Comparison of ENCODE assay signal across 24 cellular contexts in the genomic region with DNA sequence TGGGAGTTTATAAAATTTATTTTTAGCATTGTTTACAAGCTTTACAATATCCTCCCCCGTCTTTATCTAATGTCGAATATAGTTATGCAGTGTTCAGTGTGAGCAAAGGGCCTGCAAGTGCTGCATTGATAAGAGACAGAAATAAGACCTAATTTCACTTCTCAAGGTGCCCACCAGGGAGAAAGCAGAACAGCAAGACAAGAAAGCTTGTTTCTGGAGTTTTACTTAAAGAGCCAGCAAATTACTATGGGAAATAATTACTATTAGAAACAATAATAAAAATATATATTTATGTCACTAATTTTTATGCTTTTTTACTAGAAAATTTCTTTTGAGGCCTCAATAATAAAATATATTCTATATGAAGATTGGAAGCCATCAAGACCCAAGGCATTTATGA.
"Had no signal": no experiment of that assay in that cellular context is flagged by ENCODE, and none has a peak within 500 bp of the region (broad histone marks: within the 10 kb centered on the region; RNA-seq: fewer than 3 reads in every experiment).

No MANE protein-coding gene starts in this region.

- H3K4me1 Mint-ChIP-seq: activated CD4-positive, alpha-beta memory T cell treated with anti-CD3 and anti-CD28 coated beads, Interleukin-2, amount 10 ng/mL, durations not matched to agents 7 days and 5 days; activated CD4-positive, alpha-beta T cell treated with anti-CD3 and anti-CD28 coated beads, Interleukin-2, amount 10 ng/mL, durations not matched to agents 7 days and 5 days; activated T-helper 17 cell treated with anti-CD3 and anti-CD28 coated beads, Interleukin-2, amount 50 U/mL, for 72 hours; naive thymus-derived CD4-positive, alpha-beta T cell; stimulated activated naive B cell treated with anti-CD40 and anti-IgM and Interleukin-4, amounts not matched to agents 10 μg/mL and 1 μg/mL and 100 μg/mL, for 72 hours; T-helper 17 cell had no signal

- H3K36me3 Mint-ChIP-seq: naive thymus-derived CD4-positive, alpha-beta T cell; stimulated activated naive B cell treated with anti-CD40 and anti-IgM and Interleukin-4, amounts not matched to agents 10 μg/mL and 1 μg/mL and 100 μg/mL, for 72 hours had no signal

- H3K9me3 Mint-ChIP-seq: stimulated activated naive B cell treated with anti-CD40 and anti-IgM and Interleukin-4, amounts not matched to agents 10 μg/mL and 1 μg/mL and 100 μg/mL, for 72 hours had no signal

- H3K27me3 Mint-ChIP-seq: activated CD4-positive, alpha-beta memory T cell treated with anti-CD3 and anti-CD28 coated beads, Interleukin-2, amount 10 ng/mL, durations not matched to agents 7 days and 5 days; activated CD4-positive, alpha-beta T cell treated with anti-CD3 and anti-CD28 coated beads, Interleukin-2, amount 10 ng/mL, durations not matched to agents 7 days and 5 days; activated T-cell treated with anti-CD3 and anti-CD28 coated beads, Interleukin-2, amount 50 U/mL, for 24 hours; activated T-helper 17 cell treated with anti-CD3 and anti-CD28 coated beads, Interleukin-2, amount 50 U/mL, for 72 hours; effector memory CD8-positive, alpha-beta T cell; naive thymus-derived CD4-positive, alpha-beta T cell; stimulated activated naive B cell treated with anti-CD40 and anti-IgM and Interleukin-4, amounts not matched to agents 10 μg/mL and 1 μg/mL and 100 μg/mL, for 72 hours; T-helper 17 cell had no signal

- H3K27ac Mint-ChIP-seq: activated CD4-positive, alpha-beta memory T cell treated with anti-CD3 and anti-CD28 coated beads, Interleukin-2, amount 10 ng/mL, durations not matched to agents 7 days and 5 days; activated CD4-positive, alpha-beta T cell treated with anti-CD3 and anti-CD28 coated beads, Interleukin-2, amount 10 ng/mL, durations not matched to agents 7 days and 5 days; activated T-cell treated with anti-CD3 and anti-CD28 coated beads, Interleukin-2, amount 50 U/mL, for 24 hours; activated T-helper 17 cell treated with anti-CD3 and anti-CD28 coated beads, Interleukin-2, amount 50 U/mL, for 72 hours; effector memory CD8-positive, alpha-beta T cell; naive thymus-derived CD4-positive, alpha-beta T cell; stimulated activated naive B cell treated with anti-CD40 and anti-IgM and Interleukin-4, amounts not matched to agents 10 μg/mL and 1 μg/mL and 100 μg/mL, for 72 hours; T-helper 17 cell had no signal

- H3K4me3 Mint-ChIP-seq: activated CD4-positive, alpha-beta memory T cell treated with anti-CD3 and anti-CD28 coated beads, Interleukin-2, amount 10 ng/mL, durations not matched to agents 7 days and 5 days; activated CD4-positive, alpha-beta T cell treated with anti-CD3 and anti-CD28 coated beads, Interleukin-2, amount 10 ng/mL, durations not matched to agents 7 days and 5 days; activated T-cell treated with anti-CD3 and anti-CD28 coated beads, Interleukin-2, amount 50 U/mL, for 24 hours; activated T-helper 17 cell treated with anti-CD3 and anti-CD28 coated beads, Interleukin-2, amount 50 U/mL, for 72 hours; effector memory CD8-positive, alpha-beta T cell; naive thymus-derived CD4-positive, alpha-beta T cell; stimulated activated naive B cell treated with anti-CD40 and anti-IgM and Interleukin-4, amounts not matched to agents 10 μg/mL and 1 μg/mL and 100 μg/mL, for 72 hours; T-helper 17 cell had no signal

- DNase-seq: activated CD4-positive, alpha-beta memory T cell treated with anti-CD3 and anti-CD28 coated beads, Interleukin-2, amount 10 ng/mL, durations not matched to agents 7 days and 5 days; activated CD4-positive, alpha-beta T cell treated with anti-CD3 and anti-CD28 coated beads, Interleukin-2, amount 10 ng/mL, durations not matched to agents 7 days and 5 days; activated CD4-positive, CD25-positive, alpha-beta regulatory T cell treated with anti-CD3 and anti-CD28 coated beads, Interleukin-2, amount 50 U/mL, for 72 hours; activated CD8-positive, alpha-beta memory T cell treated with anti-CD3 and anti-CD28 coated beads, Interleukin-2, amount 50 U/mL, for 48 hours; activated gamma-delta T cell treated with Interleukin-2 at 50 U/mL for 16 hours; activated naive CD4-positive, alpha-beta T cell treated with anti-CD3 and anti-CD28 coated beads, Interleukin-2, amount 50 U/mL, for 16 hours; activated T-cell treated with anti-CD3 and anti-CD28 coated beads, Interleukin-2, amount 50 U/mL, for 24 hours; amniotic stem cell; caudate nucleus; cortex of kidney; effector memory CD8-positive, alpha-beta T cell; head of caudate nucleus; hypothalamus; midbrain; naive thymus-derived CD4-positive, alpha-beta T cell; nucleus accumbens; pancreas; stimulated activated CD4-positive, alpha-beta T cell treated with anti-CD3 and anti-CD28 coated beads, Interleukin-2, amount 100 ng/mL, for 24 hours; stimulated activated naive B cell treated with anti-CD40 and anti-IgM and Interleukin-4, amounts not matched to agents 10 μg/mL and 1 μg/mL and 100 μg/mL, for 72 hours; T-helper 17 cell; T1000; tibial artery had no signal

- ATAC-seq: activated T-helper 17 cell treated with anti-CD3 and anti-CD28 coated beads, Interleukin-2, amount 50 U/mL, for 72 hours; effector memory CD8-positive, alpha-beta T cell; gastroesophageal sphincter; naive thymus-derived CD4-positive, alpha-beta T cell; pancreas; stimulated activated naive B cell treated with anti-CD40 and anti-IgM and Interleukin-4, amounts not matched to agents 10 μg/mL and 1 μg/mL and 100 μg/mL, for 72 hours; T-helper 17 cell had no signal
